In the genomic region with DNA sequence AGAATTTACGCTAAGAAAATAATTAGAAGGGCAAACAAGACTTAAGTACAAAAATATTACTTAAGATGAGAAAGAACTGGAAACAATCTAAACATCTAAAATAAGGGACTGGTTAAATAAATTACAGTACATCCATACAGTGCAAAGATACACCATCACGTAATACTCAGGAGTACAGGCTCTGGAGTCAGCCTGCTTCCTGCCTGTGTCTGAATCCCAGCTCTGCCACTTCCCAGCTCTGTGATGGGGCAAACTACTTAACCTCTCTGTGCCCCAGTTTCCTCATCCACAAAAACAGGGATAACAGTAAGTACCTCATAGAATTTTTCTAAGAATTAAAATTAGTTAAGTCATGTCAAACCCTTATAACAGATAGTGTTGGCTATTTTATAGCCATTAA, we compare ENCODE assay signal across 1 cellular context.
TF ChIP-seq lines count a peak whose summit lies in the region.

No MANE protein-coding gene starts in this region.

TF ChIP-seq in GM12891, 5 proteins besides CTCF, POLR2A, EP300 and RAD21:
- TF ChIP-seq SPI1 (IDR thresholded peaks at IDR 0.05; ENCODE audit: low read depth, low read length) (no peak), TAF1 (IDR thresholded peaks at IDR 0.05; ENCODE audit: low read depth, low read length) (no peak), POLR2AphosphoS5 (IDR thresholded peaks at IDR 0.05; ENCODE audit: low read depth, low read length) (no peak), POU2F2 (IDR thresholded peaks at IDR 0.05; ENCODE audit: low read depth, low read length) (no peak), PAX5 (IDR thresholded peaks at IDR 0.05; ENCODE audit: insufficient read depth, low read length, severe bottlenecking) (no peak)
